In genomic region chr2:161870531-161870930, GRCh38 we compare ENCODE assay signal across 26 cellular contexts.
"Had no signal": no experiment of that assay in that cellular context is flagged by ENCODE, and none has a peak within 500 bp of the region (broad histone marks: within the 10 kb centered on the region; RNA-seq: fewer than 3 reads in every experiment).

No MANE protein-coding gene starts in this region.

- H3K27me3 ChIP-seq: neural progenitor cell, ovary, right lobe of liver, sigmoid colon, suprapubic skin, testis, tibial artery, transverse colon, upper lobe of right lung, uterus had no signal

- H3K4me3 ChIP-seq: neural progenitor cell, ovary, psoas muscle, right lobe of liver, sigmoid colon, suprapubic skin, testis, tibial artery, transverse colon, upper lobe of right lung, uterus had no signal

- H3K9me3 ChIP-seq: ovary, psoas muscle, right lobe of liver, sigmoid colon, suprapubic skin, testis, tibial artery, transverse colon, upper lobe of right lung, uterus had no signal

- H3K4me1 ChIP-seq: parathyroid adenoma, psoas muscle, right lobe of liver, sigmoid colon, suprapubic skin, testis, tibial artery, transverse colon, upper lobe of right lung, uterus had no signal

- ATAC-seq: natural killer cell; psoas muscle; right cardiac atrium; right lobe of liver; stimulated activated memory B cell treated with anti-CD40 and anti-IgM and Interleukin-4, amounts not matched to agents 10 μg/mL and 1 μg/mL and 100 μg/mL, for 72 hours; stimulated activated naive CD8-positive, alpha-beta T cell treated with anti-CD3 and anti-CD28 coated beads, Interleukin-15, amount 100 ng/mL, for 72 hours; stimulated activated naive CD8-positive, alpha-beta T cell treated with anti-CD3 and anti-CD28 coated beads, Interleukin-15, Interleukin-2, amounts not matched to agents 100 U/mL and 50 U/mL, for 24 hours; upper lobe of right lung had no signal

- H3K9ac ChIP-seq: neural progenitor cell, parathyroid adenoma had no signal

- H2AFZ ChIP-seq: neural progenitor cell, parathyroid adenoma had no signal

- DNase-seq: natural killer cell; occipital lobe; ovary; posterior cingulate gyrus; psoas muscle; right cardiac atrium; right lobe of liver; sigmoid colon; small intestine; stimulated activated CD4-positive, alpha-beta T cell treated with anti-CD3 and anti-CD28 coated beads, Interleukin-15, amount 100 ng/mL, for 24 hours; stimulated activated CD4-positive, alpha-beta T cell treated with anti-CD3 and anti-CD28 coated beads, Interleukin-2, amount 100 ng/mL, for 24 hours; stimulated activated CD4-positive, alpha-beta T cell treated with anti-CD3 and anti-CD28 coated beads, Interleukin-2, amount 100 ng/mL, for 48 hours; stimulated activated CD4-positive, alpha-beta T cell treated with anti-CD3 and anti-CD28 coated beads, Interleukin-4, amount 100 ng/mL, for 24 hours; stimulated activated naive CD4-positive, alpha-beta T cell; stimulated activated naive CD8-positive, alpha-beta T cell treated with anti-CD3 and anti-CD28 coated beads, Interleukin-15, amount 100 ng/mL, for 72 hours; stimulated activated naive CD8-positive, alpha-beta T cell treated with anti-CD3 and anti-CD28 coated beads, Interleukin-15, Interleukin-2, amounts not matched to agents 100 U/mL and 50 U/mL, for 24 hours; substantia nigra; testis; tibial artery; transverse colon; upper lobe of right lung; uterus had no signal

- H3K27ac ChIP-seq: neural progenitor cell, ovary, parathyroid adenoma, psoas muscle, right lobe of liver, sigmoid colon, suprapubic skin, testis, tibial artery, transverse colon, upper lobe of right lung, uterus had no signal

- H3K4me2 ChIP-seq: neural progenitor cell had no signal

- H3K79me2 ChIP-seq: parathyroid adenoma had no signal

- H3K36me3 ChIP-seq: neural progenitor cell, ovary, right lobe of liver, sigmoid colon, suprapubic skin, tibial artery, transverse colon, upper lobe of right lung, uterus had no signal
